8 cellular contexts compared by ENCODE assay signal in the genomic region with DNA sequence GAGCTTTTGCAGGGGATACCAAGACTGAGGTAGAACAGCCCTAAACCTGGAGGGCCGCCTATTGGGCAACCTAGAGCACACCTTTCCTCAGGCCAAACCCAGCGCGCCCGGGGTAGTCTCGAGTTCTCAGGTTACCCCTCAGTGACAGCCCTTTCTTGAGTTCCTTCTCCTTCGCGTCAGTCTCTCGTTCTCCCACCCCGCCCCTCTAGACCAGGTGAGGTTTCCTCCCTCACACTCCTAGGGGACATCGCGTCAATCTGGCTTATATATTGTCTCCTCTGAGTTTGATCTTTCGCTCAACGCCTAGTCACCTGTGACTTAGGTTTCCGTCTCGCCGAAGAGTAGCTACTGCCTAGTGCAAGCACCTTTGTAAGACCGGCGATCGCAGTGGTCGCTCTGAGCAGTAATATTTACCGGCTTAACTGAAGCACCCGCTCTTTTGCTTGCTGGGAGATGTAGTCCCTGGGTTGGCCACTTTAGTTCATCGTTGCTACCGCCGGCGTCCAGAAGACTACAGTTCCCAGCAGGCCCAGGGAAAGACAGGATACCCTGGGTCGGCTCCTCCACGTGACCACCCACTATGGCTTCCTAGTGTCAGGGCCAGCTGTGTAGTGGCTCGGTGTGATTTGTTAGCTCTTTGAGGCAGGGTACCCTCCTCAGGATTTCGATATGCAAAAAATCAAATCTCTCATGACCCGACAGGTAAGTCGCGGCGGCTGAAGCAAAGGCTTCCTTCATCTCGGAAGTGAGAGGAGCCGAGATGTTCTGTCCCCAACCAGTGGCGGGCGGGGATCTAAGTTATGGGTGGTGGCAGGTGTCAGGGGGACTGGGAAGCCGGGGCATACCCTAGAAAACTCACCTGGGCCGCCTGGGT. TPM values are rescaled to one million over a fixed set of nuclear protein-coding genes. Genes with fewer than 3 reads are reported as not detected.
A peak's percentile ranks its signal among the peaks of the same experiment; 100 is the strongest.
DNase-seq lines count a peak whose midpoint lies in the region; ATAC-seq and TF ChIP-seq lines count a peak whose summit lies in the region.

A gene with protein sequence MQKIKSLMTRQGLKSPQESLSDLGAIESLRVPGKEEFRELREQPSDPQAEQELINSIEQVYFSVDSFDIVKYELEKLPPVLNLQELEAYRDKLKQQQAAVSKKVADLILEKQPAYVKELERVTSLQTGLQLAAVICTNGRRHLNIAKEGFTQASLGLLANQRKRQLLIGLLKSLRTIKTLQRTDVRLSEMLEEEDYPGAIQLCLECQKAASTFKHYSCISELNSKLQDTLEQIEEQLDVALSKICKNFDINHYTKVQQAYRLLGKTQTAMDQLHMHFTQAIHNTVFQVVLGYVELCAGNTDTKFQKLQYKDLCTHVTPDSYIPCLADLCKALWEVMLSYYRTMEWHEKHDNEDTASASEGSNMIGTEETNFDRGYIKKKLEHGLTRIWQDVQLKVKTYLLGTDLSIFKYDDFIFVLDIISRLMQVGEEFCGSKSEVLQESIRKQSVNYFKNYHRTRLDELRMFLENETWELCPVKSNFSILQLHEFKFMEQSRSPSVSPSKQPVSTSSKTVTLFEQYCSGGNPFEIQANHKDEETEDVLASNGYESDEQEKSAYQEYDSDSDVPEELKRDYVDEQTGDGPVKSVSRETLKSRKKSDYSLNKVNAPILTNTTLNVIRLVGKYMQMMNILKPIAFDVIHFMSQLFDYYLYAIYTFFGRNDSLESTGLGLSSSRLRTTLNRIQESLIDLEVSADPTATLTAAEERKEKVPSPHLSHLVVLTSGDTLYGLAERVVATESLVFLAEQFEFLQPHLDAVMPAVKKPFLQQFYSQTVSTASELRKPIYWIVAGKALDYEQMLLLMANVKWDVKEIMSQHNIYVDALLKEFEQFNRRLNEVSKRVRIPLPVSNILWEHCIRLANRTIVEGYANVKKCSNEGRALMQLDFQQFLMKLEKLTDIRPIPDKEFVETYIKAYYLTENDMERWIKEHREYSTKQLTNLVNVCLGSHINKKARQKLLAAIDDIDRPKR (plus strand): TSS at position 568 of the 874 bp plus-strand sequence. CDS start 102 bp downstream, at position 670.

- intact Hi-C loops in CD8-positive, alpha-beta T cell (cut with DNase I, micrococcal nuclease): loop anchor here (1.0 to 10.0 kb wide), 19 partner anchors 13 to 1425 kb away; a partner anchor contains a TSS

- TF ChIP-seq CTCF in CD8-positive, alpha-beta T cell (IDR thresholded peaks at IDR 0.05): no peak

- peak within 1 kb of the TSS; percentile 99 for H3K27ac Mint-ChIP-seq in CD8-positive, alpha-beta T cell

- peak within 1 kb of the TSS; percentile 96 for H3K4me3 Mint-ChIP-seq in CD8-positive, alpha-beta T cell

- no peaks in the 10 kb centered on the region for H3K27me3 Mint-ChIP-seq in CD8-positive, alpha-beta T cell (ENCODE audit: low read depth)

- H3K4me1 ChIP-seq in CD8-positive, alpha-beta T cell (ENCODE audit: insufficient read depth, low read length): peaks cover 25% of the 10 kb centered on the region
- H3K4me1 ChIP-seq in effector memory CD4-positive, alpha-beta T cell (ENCODE audit: control insufficient read depth, insufficient read depth, low read length, poor library complexity, severe bottlenecking): peaks cover 4% of the 10 kb centered on the region

- no peaks in the 10 kb centered on the region for H3K36me3 ChIP-seq in CD8-positive, alpha-beta T cell (ENCODE audit: insufficient read depth, low read length)
- H3K36me3 ChIP-seq in effector memory CD4-positive, alpha-beta T cell (ENCODE audit: control insufficient read depth, insufficient read depth, low read length): no peaks in the 10 kb centered on the region

- peak within 1 kb of the TSS; percentile 89 for H3K27ac ChIP-seq in CD8-positive, alpha-beta T cell (ENCODE audit: low read depth, low read length)
- H3K27ac ChIP-seq in effector memory CD4-positive, alpha-beta T cell (ENCODE audit: insufficient read depth, low read length, poor library complexity, severe bottlenecking): peak within 1 kb of the TSS; percentile 87

- peaks cover 7% of the 10 kb centered on the region for H3K36me3 Mint-ChIP-seq in CD8-positive, alpha-beta T cell

- DNase-seq in CD8-positive, alpha-beta T cell: peak; percentile 82 to 95 (median 87)
- DNase-seq in HS-5 (ENCODE audit: low read depth) (peak; percentile 77), lung microvascular endothelial cell (ENCODE audit: low read depth in 2 of 2) (peak; percentile 97)
- DNase-seq in NK-92 treated with Interleukin-12 subunit alpha and Interleukin-12 subunit beta, amount 100 ng/mL, for 24 hours (lab: John Stamatoyannopoulos, UW): peak; percentile 91
- peak; percentile 92 for DNase-seq in activated CD8-positive, alpha-beta memory T cell treated with anti-CD3 and anti-CD28 coated beads for 24 hours
- DNase-seq in effector memory CD4-positive, alpha-beta T cell: peak; percentile 79 to 95 (median 88)
- DNase-seq in stimulated activated CD4-positive, alpha-beta T cell treated with anti-CD3 and anti-CD28 coated beads, TNF-alpha, amount 100 ng/mL, for 48 hours (ENCODE audit: low read depth in 3 of 3): peak; percentile 75 to 88 (median 84)

- CTCF ChIA-PET in CD8-positive, alpha-beta T cell (lab: Charles Lee): interaction anchor here (1.0 to 1.5 kb wide), 4 partner anchors 16 to 622 kb away, joined by 3 to 5 read pairs (median 4); no protein-coding TSS in a partner anchor

- peak within 1 kb of the TSS; percentile 88 for H3K4me3 ChIP-seq in CD8-positive, alpha-beta T cell (ENCODE audit: low read depth, low read length)
- peak within 1 kb of the TSS; percentile 93 for H3K4me3 ChIP-seq in effector memory CD4-positive, alpha-beta T cell (ENCODE audit: insufficient read depth, low read depth, low read length, poor library complexity, severe bottlenecking)

- H3K9me3 Mint-ChIP-seq in CD8-positive, alpha-beta T cell: no peaks in the 10 kb centered on the region

- peak; percentile 95 for ATAC-seq in CD8-positive, alpha-beta T cell
- peak; percentile 100 for ATAC-seq in GM19468 (IDR thresholded peaks at IDR 0.05; ENCODE audit: extremely low read depth, unreplicated experiment)

- H3K9me3 ChIP-seq in CD8-positive, alpha-beta T cell (ENCODE audit: low read length): no peaks in the 10 kb centered on the region
- no peaks in the 10 kb centered on the region for H3K9me3 ChIP-seq in effector memory CD4-positive, alpha-beta T cell (ENCODE audit: control insufficient read depth, low read length)

- no peaks in the 10 kb centered on the region for H3K27me3 ChIP-seq in CD8-positive, alpha-beta T cell (ENCODE audit: insufficient read depth, low read length)
- no peaks in the 10 kb centered on the region for H3K27me3 ChIP-seq in effector memory CD4-positive, alpha-beta T cell (replicated peaks; ENCODE audit: control insufficient read depth, insufficient read depth, low read length, poor library complexity, severe bottlenecking)

- H3K4me1 Mint-ChIP-seq in CD8-positive, alpha-beta T cell (ENCODE audit: low read depth): peaks cover 19% of the 10 kb centered on the region

- POLR2A ChIA-PET in CD8-positive, alpha-beta T cell (lab: Charles Lee): interaction anchor here (0.6 to 2.8 kb wide), 8 partner anchors 8 to 785 kb away, joined by 3 to 17 read pairs (median 4); a partner anchor contains a TSS

RNA-seq across cellular contexts. Expression of the gene that starts here (rescaled TPM):
- 10 to 100 TPM; 17.1 to 20.2 TPM for total RNA-seq in CD8-positive, alpha-beta T cell
- total RNA-seq in lung microvascular endothelial cell: 21.4 and 32.7 TPM in 2 replicates

Comparison
In these comparisons a context has a peak if more than half of its experiments do, and no peak if none do; other contexts are left out.
1. Peak in every context shown above with its lines: DNase-seq, ATAC-seq, H3K4me3 ChIP-seq and H3K27ac ChIP-seq.